12 cellular contexts compared by ENCODE assay signal in the genomic region with DNA sequence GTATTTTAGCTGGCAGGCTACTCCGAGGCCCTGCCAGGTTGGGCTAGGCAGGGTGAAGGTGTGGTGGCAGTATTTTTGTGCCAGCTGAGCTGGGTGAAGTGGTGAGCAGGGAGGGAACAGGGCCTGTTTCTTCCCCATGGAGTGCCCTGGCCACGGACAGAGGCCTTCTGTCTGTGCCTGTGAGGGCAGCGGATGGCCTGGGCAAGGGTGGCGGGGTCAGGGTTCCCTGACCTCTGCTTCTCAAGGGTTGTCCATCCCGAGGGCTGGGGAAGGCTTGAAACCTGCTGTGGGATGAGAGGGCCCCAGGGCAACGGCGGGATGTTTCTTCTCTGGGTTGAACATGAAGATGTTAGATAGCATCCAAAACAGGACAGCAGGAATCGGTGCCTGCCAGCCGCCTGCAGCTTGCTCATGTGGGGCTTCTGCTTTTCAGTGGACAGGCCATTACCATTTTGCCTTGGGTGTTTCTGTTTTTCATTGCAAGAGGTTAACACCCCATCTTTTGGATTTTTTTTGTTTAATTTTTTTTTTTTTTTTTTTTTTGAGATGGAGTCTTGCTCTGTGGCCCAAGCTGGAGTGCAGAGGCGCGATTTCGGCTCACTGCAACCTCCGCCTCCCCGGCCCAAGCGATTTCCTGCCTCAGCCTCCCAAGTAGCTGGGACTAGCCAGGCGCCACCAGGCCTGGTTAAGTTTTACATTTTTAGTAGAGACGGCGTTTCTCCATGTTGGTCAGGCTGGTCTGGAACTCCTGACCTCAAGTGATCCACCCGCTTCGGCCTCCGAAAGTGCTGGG. TPM values are rescaled to one million over a fixed set of nuclear protein-coding genes. Genes with fewer than 3 reads are reported as not detected.
DNase-seq lines count a peak whose midpoint lies in the region; ATAC-seq and TF ChIP-seq lines count a peak whose summit lies in the region.
"Had no signal": no experiment of that assay in that cellular context is flagged by ENCODE, and none has a peak within 500 bp of the region (broad histone marks: within the 10 kb centered on the region; RNA-seq: fewer than 3 reads in every experiment).

No MANE protein-coding gene starts in this region.

- H3K27me3 ChIP-seq in heart right ventricle (no peaks in the 10 kb centered on the region), MM.1S (replicated peaks; ENCODE audit: insufficient read depth, low read length) (no peaks in the 10 kb centered on the region)

- no peak for ATAC-seq in activated CD8-positive, alpha-beta memory T cell treated with anti-CD3 and anti-CD28 coated beads, Interleukin-2, amount 10 ng/mL, durations not matched to agents 7 days and 5 days
- peak in 4 of 8 donors; percentile 8 to 42 (median 30) for ATAC-seq in heart right ventricle
- no peak for ATAC-seq in stimulated activated effector memory CD8-positive, alpha-beta T cell treated with anti-CD3 and anti-CD28 coated beads, Interleukin-12 subunit alpha, Interleukin-12 subunit beta, amount 100 ng/mL, for 72 hours

- H3K4me2 ChIP-seq in MM.1S (ENCODE audit: low read depth, low read length) = no peak overlapping the region

- no peak overlapping the region for H3K4me3 Mint-ChIP-seq in activated CD8-positive, alpha-beta memory T cell treated with anti-CD3 and anti-CD28 coated beads, Interleukin-2, amount 10 ng/mL, durations not matched to agents 7 days and 5 days
- no peak overlapping the region for H3K4me3 Mint-ChIP-seq in stimulated activated effector memory CD8-positive, alpha-beta T cell treated with anti-CD3 and anti-CD28 coated beads, Interleukin-12 subunit alpha, Interleukin-12 subunit beta, amount 100 ng/mL, for 72 hours

- H3K4me1 Mint-ChIP-seq in activated CD8-positive, alpha-beta memory T cell treated with anti-CD3 and anti-CD28 coated beads, Interleukin-2, amount 10 ng/mL, durations not matched to agents 7 days and 5 days = peaks cover 41% of the 10 kb centered on the region
- peaks cover 49% of the 10 kb centered on the region for H3K4me1 Mint-ChIP-seq in stimulated activated effector memory CD8-positive, alpha-beta T cell treated with anti-CD3 and anti-CD28 coated beads, Interleukin-12 subunit alpha, Interleukin-12 subunit beta, amount 100 ng/mL, for 72 hours

- no peaks in the 10 kb centered on the region for H3K9me3 Mint-ChIP-seq in activated CD8-positive, alpha-beta memory T cell treated with anti-CD3 and anti-CD28 coated beads, Interleukin-2, amount 10 ng/mL, durations not matched to agents 7 days and 5 days (ENCODE audit: low read depth)
- H3K9me3 Mint-ChIP-seq in stimulated activated effector memory CD8-positive, alpha-beta T cell treated with anti-CD3 and anti-CD28 coated beads, Interleukin-12 subunit alpha, Interleukin-12 subunit beta, amount 100 ng/mL, for 72 hours = no peaks in the 10 kb centered on the region

- H3K27ac ChIP-seq in VCaP = peak overlapping the region; percentile 87
- H3K27ac ChIP-seq in heart right ventricle = peak overlapping the region in 9 of 10 donors; percentile 14 to 90 (median 63)
- H3K27ac ChIP-seq in MM.1S (ENCODE audit: low read length) = no peak overlapping the region
- H3K27ac ChIP-seq: epithelial cell of prostate had no signal

- H3K27ac Mint-ChIP-seq in activated CD8-positive, alpha-beta memory T cell treated with anti-CD3 and anti-CD28 coated beads, Interleukin-2, amount 10 ng/mL, durations not matched to agents 7 days and 5 days = peak overlapping the region; percentile 43
- H3K27ac Mint-ChIP-seq in stimulated activated effector memory CD8-positive, alpha-beta T cell treated with anti-CD3 and anti-CD28 coated beads, Interleukin-12 subunit alpha, Interleukin-12 subunit beta, amount 100 ng/mL, for 72 hours = peak overlapping the region; percentile 96

- CTCF ChIA-PET in activated CD8-positive, alpha-beta memory T cell treated with anti-CD3 and anti-CD28 coated beads, Interleukin-2, amount 10 ng/mL, durations not matched to agents 7 days and 5 days (lab: Charles Lee) = interaction anchor here (1.5 kb wide), 1 partner anchor 51 kb away, joined by 4 read pairs; no protein-coding TSS in a partner anchor

- H3F3A ChIP-seq in MM.1S (ENCODE audit: insufficient read depth, low read length) = no peaks in the 10 kb centered on the region

- H3K27me3 Mint-ChIP-seq in activated CD8-positive, alpha-beta memory T cell treated with anti-CD3 and anti-CD28 coated beads, Interleukin-2, amount 10 ng/mL, durations not matched to agents 7 days and 5 days = no peaks in the 10 kb centered on the region

- no peaks in the 10 kb centered on the region for H3K9me2 ChIP-seq in MM.1S (replicated peaks; ENCODE audit: insufficient read depth, low read length)

- no peak for DNase-seq in activated CD8-positive, alpha-beta memory T cell treated with anti-CD3 and anti-CD28 coated beads, Interleukin-2, amount 10 ng/mL, durations not matched to agents 7 days and 5 days
- no peak for DNase-seq in activated CD8-positive, alpha-beta memory T cell treated with anti-CD3 and anti-CD28 coated beads, Interleukin-2, amount 50 U/mL, for 4 hours
- no peak for DNase-seq in heart right ventricle
- no peak for DNase-seq in stimulated activated effector memory CD8-positive, alpha-beta T cell treated with anti-CD3 and anti-CD28 coated beads, Interleukin-12 subunit alpha, Interleukin-12 subunit beta, amount 100 ng/mL, for 72 hours (ENCODE audit: low spot score in 2 of 2)
- DNase-seq in MM.1S = no peak
- no peak for DNase-seq in DMS153 treated with DMSO at 0.1 percent for 48 hours (lab: John Stamatoyannopoulos, UW; ENCODE audit: unreplicated experiment)
- no peak for DNase-seq in HT-29 (ENCODE audit: low spot score)
- DNase-seq: ACHN, GF-D8, NCI-H1694 had no signal

- H3K36me3 ChIP-seq in heart right ventricle = peaks cover 0 to 22% (median 0%) of the 10 kb centered on the region in 9 donors
- H3K36me3 ChIP-seq in MM.1S (replicated peaks; ENCODE audit: insufficient read depth, low read length) = no peaks in the 10 kb centered on the region

- H2AFZ ChIP-seq in MM.1S (ENCODE audit: low read length) = no peak overlapping the region

- no peak for TF ChIP-seq CTCF in VCaP (conservative IDR thresholded peaks at IDR 0.05)
- no peak for TF ChIP-seq CTCF in heart right ventricle (IDR thresholded peaks at IDR 0.05)
- no peak for TF ChIP-seq CTCF in MM.1S (IDR thresholded peaks at IDR 0.05; ENCODE audit: low read length)

- H3K36me3 Mint-ChIP-seq in activated CD8-positive, alpha-beta memory T cell treated with anti-CD3 and anti-CD28 coated beads, Interleukin-2, amount 10 ng/mL, durations not matched to agents 7 days and 5 days = peaks cover 17% of the 10 kb centered on the region
- H3K36me3 Mint-ChIP-seq in stimulated activated effector memory CD8-positive, alpha-beta T cell treated with anti-CD3 and anti-CD28 coated beads, Interleukin-12 subunit alpha, Interleukin-12 subunit beta, amount 100 ng/mL, for 72 hours = peaks cover 55% of the 10 kb centered on the region

- intact Hi-C loops in heart right ventricle (cut with DNase I) = no loop called here

- no peak overlapping the region for H3K4me3 ChIP-seq in heart right ventricle
- no peak overlapping the region for H3K4me3 ChIP-seq in MM.1S (ENCODE audit: low read length)

- no peak overlapping the region for H3K9ac ChIP-seq in MM.1S (ENCODE audit: low read length)

- H3K9me3 ChIP-seq in heart right ventricle = peaks cover 0 to 11% (median 0%) of the 10 kb centered on the region in 11 donors
- H3K9me3 ChIP-seq in MM.1S (replicated peaks; ENCODE audit: insufficient read depth, low read length) = no peaks in the 10 kb centered on the region

- no peaks in the 10 kb centered on the region for H4K20me1 ChIP-seq in MM.1S (ENCODE audit: insufficient read depth, low read length)

- WGBS in heart right ventricle, 2 donors = 74 to 76% methylated on average over 21 of the region's 21 CpGs

- H3K79me2 ChIP-seq in MM.1S (ENCODE audit: low read length) = peaks cover 39% of the 10 kb centered on the region

- H3K4me1 ChIP-seq in heart right ventricle (peaks cover 17 to 49% (median 38%) of the 10 kb centered on the region in 9 donors), MM.1S (ENCODE audit: low read length) (no peaks in the 10 kb centered on the region)

RNA-seq across cellular contexts. Expression of gene MTA1, which starts 3.3 kb away (rescaled TPM):
- 100 to 1,000 TPM; 134 to 141 TPM for total RNA-seq in activated CD8-positive, alpha-beta memory T cell treated with anti-CD3 and anti-CD28 coated beads, Interleukin-2, amount 10 ng/mL, durations not matched to agents 7 days and 5 days
- total RNA-seq in heart right ventricle = 100 to 1,000 TPM; 104 to 209 (median 133) TPM
- 100 to 1,000 TPM in 1 of 2 donors, 10 to 100 TPM in 1; 94.4 to 250 TPM for polyA plus RNA-seq in heart right ventricle
- 120 and 136 TPM in 2 replicates for total RNA-seq in HT-29 (2014; rRNA removed; shearing (Covaris generic))

RNA-seq across cellular contexts. Expression of gene TEX22, which starts 24.6 kb away (rescaled TPM):
- 1 to 10 TPM; 3.4 to 3.7 TPM for total RNA-seq in activated CD8-positive, alpha-beta memory T cell treated with anti-CD3 and anti-CD28 coated beads, Interleukin-2, amount 10 ng/mL, durations not matched to agents 7 days and 5 days
- total RNA-seq in heart right ventricle = 1 to 10 TPM in 4 of 10 donors, under 1 TPM in 4, not detected in 2; 0.42 to 2.0 (median 1.00) TPM
- under 1 TPM; 0.07 to 0.22 TPM for polyA plus RNA-seq in heart right ventricle
- total RNA-seq in HT-29 (2014; rRNA removed; shearing (Covaris generic)) = not detected in 2 replicates

RNA-seq across cellular contexts. Expression of gene CRIP2, which starts 51.7 kb away (rescaled TPM):
- total RNA-seq in activated CD8-positive, alpha-beta memory T cell treated with anti-CD3 and anti-CD28 coated beads, Interleukin-2, amount 10 ng/mL, durations not matched to agents 7 days and 5 days = under 1 TPM in 1 of 2 experiments, not detected in 1; 0.68 TPM
- total RNA-seq in heart right ventricle = 1,000 to 10,000 TPM in 3 of 10 donors, 100 to 1,000 TPM in 7; 731 to 1,223 (median 884) TPM
- 1,000 to 10,000 TPM; 1,120 to 1,194 TPM for polyA plus RNA-seq in heart right ventricle
- 267 and 274 TPM in 2 replicates for total RNA-seq in HT-29 (2014; rRNA removed; shearing (Covaris generic))

Comparison
In these comparisons a context has a peak if more than half of its experiments do, and no peak if none do; other contexts are left out.
1. RNA of gene CRIP2, which starts 51.7 kb away (total RNA-seq): 731 to 1,223 TPM in heart right ventricle and 267 to 274 TPM in HT-29; 0.68 TPM in activated CD8-positive, alpha-beta memory T cell treated with anti-CD3 and anti-CD28 coated beads, Interleukin-2, amount 10 ng/mL, durations not matched to agents 7 days and 5 days; every median in the first group is over 100 times any median in the second.